ENCODE assay signal across 1 cellular context in the genomic region with DNA sequence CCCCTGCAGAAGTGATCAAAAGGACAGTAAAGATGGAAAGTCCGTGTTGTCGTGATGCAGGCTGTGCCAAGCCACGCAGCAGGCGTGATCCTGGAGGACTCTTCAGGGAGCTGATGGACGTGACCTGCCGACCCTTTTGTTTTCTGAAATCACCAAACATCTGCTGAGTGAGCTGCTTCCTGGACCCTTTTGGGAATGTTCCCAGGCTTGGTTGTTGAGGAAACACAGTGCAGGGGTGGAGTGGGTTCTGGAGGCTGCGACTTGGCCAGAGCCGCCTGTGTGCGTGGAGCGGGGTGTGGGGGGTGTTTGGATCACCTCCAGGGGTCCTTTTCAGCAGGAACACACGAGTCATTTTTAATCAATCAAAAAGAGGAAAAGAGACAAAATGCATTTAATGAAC.
TF ChIP-seq lines count a peak whose summit lies in the region.

No MANE protein-coding gene starts in this region.

TF ChIP-seq in IMR-90, 13 proteins besides CTCF, POLR2A, EP300 and RAD21:
- TF ChIP-seq RFX5 (IDR thresholded peaks at IDR 0.05; ENCODE audit: low read depth, low read length) = no peak
- no peak for TF ChIP-seq RCOR1 (IDR thresholded peaks at IDR 0.05; ENCODE audit: insufficient replicate concordance, low read length)
- no peak for TF ChIP-seq FOS (IDR thresholded peaks at IDR 0.05; ENCODE audit: low read depth, low read length)
- TF ChIP-seq CEBPB (IDR thresholded peaks at IDR 0.05; ENCODE audit: low read depth, low read length) = no peak
- no peak for TF ChIP-seq CHD1 (IDR thresholded peaks at IDR 0.05; ENCODE audit: low read depth, low read length)
- TF ChIP-seq, protein P1, sequence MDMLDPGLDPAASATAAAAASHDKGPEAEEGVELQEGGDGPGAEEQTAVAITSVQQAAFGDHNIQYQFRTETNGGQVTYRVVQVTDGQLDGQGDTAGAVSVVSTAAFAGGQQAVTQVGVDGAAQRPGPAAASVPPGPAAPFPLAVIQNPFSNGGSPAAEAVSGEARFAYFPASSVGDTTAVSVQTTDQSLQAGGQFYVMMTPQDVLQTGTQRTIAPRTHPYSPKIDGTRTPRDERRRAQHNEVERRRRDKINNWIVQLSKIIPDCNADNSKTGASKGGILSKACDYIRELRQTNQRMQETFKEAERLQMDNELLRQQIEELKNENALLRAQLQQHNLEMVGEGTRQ (IDR thresholded peaks at IDR 0.05; ENCODE audit: low read depth, low read length) = no peak
- TF ChIP-seq MAZ (IDR thresholded peaks at IDR 0.05; ENCODE audit: borderline replicate concordance, low read depth, low read length) = no peak
- TF ChIP-seq BHLHE40 (IDR thresholded peaks at IDR 0.05; ENCODE audit: low read depth, low read length) = no peak
- no peak for TF ChIP-seq MAFK (IDR thresholded peaks at IDR 0.05; ENCODE audit: low read depth, low read length)
- TF ChIP-seq MXI1 (IDR thresholded peaks at IDR 0.05; ENCODE audit: borderline replicate concordance, low read depth, low read length) = no peak
- TF ChIP-seq SMC3 (IDR thresholded peaks at IDR 0.05; ENCODE audit: low read depth, low read length) = no peak
TF ChIP-seq in IMR-90: peak in this region for 0.
